10 cellular contexts compared by ENCODE assay signal in the genomic region with DNA sequence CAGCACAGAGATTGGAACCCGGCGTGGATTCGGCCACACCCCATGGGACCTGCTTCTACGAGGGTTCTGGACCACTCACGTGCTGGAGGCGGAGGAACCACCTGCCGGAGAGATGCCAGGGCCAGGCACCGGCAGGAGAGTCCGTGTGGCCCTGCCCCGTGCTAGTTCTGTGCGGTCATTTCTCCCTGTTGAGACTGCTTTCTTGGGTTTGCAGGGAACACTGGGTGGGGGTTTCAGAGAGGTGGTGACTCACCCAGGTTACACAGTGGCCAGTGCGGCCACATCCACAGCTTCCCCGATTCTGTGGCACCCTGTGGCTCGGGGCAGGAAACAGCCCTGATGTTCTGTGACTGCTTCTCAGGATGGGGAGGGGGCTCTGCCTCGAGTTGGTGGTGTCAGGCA. TPM values are rescaled to one million over a fixed set of nuclear protein-coding genes. Genes with fewer than 3 reads are reported as not detected.
A peak's percentile ranks its signal among the peaks of the same experiment; 100 is the strongest.
DNase-seq lines count a peak whose midpoint lies in the region; ATAC-seq and TF ChIP-seq lines count a peak whose summit lies in the region.
"Had no signal": no experiment of that assay in that cellular context is flagged by ENCODE, and none has a peak within 500 bp of the region (broad histone marks: within the 10 kb centered on the region; RNA-seq: fewer than 3 reads in every experiment).

No MANE protein-coding gene starts in this region.

- H3K4me1 ChIP-seq in SJSA1 (replicated peaks) (peaks cover 47% of the 10 kb centered on the region), fibroblast of lung (ENCODE audit: control insufficient read depth, extremely low read depth, insufficient read depth, low read length) (peaks cover 12% of the 10 kb centered on the region), stomach (peaks cover 38 to 50% (median 41%) of the 10 kb centered on the region in 4 donors)

- no peak overlapping the region for H3K9ac ChIP-seq in fibroblast of lung (ENCODE audit: insufficient read depth, low read length)
- H3K9ac ChIP-seq: KMS-11 had no signal

- H3K9me3 Mint-ChIP-seq in activated T-cell treated with anti-CD3 and anti-CD28 coated beads, Interleukin-2, amount 50 U/mL, for 72 hours: peaks cover 2 to 7% of the 10 kb centered on the region in 2 donors

- peaks cover 6 to 7% of the 10 kb centered on the region in 2 donors for H3K36me3 Mint-ChIP-seq in activated T-cell treated with anti-CD3 and anti-CD28 coated beads, Interleukin-2, amount 50 U/mL, for 72 hours (ENCODE audit: insufficient read depth in 2 of 2)

- no peaks in the 10 kb centered on the region for H4K20me1 ChIP-seq in fibroblast of lung (ENCODE audit: control insufficient read depth, extremely low read depth, insufficient read depth, low read length)

- intact Hi-C loops in stomach (cut with DNase I; ENCODE audit: low total_unique reads): no loop called here

- TF ChIP-seq CTCF in fibroblast of lung (conservative IDR thresholded peaks at IDR 0.05 in 1 of 2, IDR thresholded peaks at IDR 0.05 in 1 of 2; ENCODE audit: low read depth in 1 of 2, low read length in 2 of 2): no peak
- no peak for TF ChIP-seq CTCF in stomach (IDR thresholded peaks at IDR 0.05)

- peak; percentile 30 to 54 for DNase-seq in activated T-cell treated with anti-CD3 and anti-CD28 coated beads, Interleukin-2, amount 50 U/mL, for 72 hours
- no peak for DNase-seq in activated T-cell treated with anti-CD3 and anti-CD28 coated beads, Interleukin-2, amount 50 U/mL, for 48 hours
- DNase-seq in SJSA1 (ENCODE audit: low read depth in 1 of 2, low spot score in 2 of 2) (peak; percentile 73 to 84), fibroblast of lung (ENCODE audit: low read depth in 2 of 2) (peak; percentile 52 to 67), stomach (no peak), midbrain (lab: John Stamatoyannopoulos, UW) (no peak), COR-L47 (lab: John Stamatoyannopoulos, UW) (no peak), GM19238 (ENCODE audit: insufficient read length, low spot score) (no peak)

- H3K27me3 Mint-ChIP-seq in activated T-cell treated with anti-CD3 and anti-CD28 coated beads, Interleukin-2, amount 50 U/mL, for 72 hours (ENCODE audit: low read depth): peaks cover 6% of the 10 kb centered on the region

- H3K79me2 ChIP-seq in fibroblast of lung (ENCODE audit: control insufficient read depth, insufficient read depth, low read length): peaks cover 11% of the 10 kb centered on the region

- no peak overlapping the region for H3K27ac Mint-ChIP-seq in activated T-cell treated with anti-CD3 and anti-CD28 coated beads, Interleukin-2, amount 50 U/mL, for 72 hours

- 33 to 52% (median 42%) methylated on average over 11 to 15 of the region's 15 CpGs for WGBS in stomach, 5 donors

- no peak overlapping the region for H3K4me2 ChIP-seq in fibroblast of lung (ENCODE audit: extremely low read depth, insufficient read depth, low read length)
- H3K4me2 ChIP-seq: KMS-11 had no signal

- H3K4me1 Mint-ChIP-seq in activated T-cell treated with anti-CD3 and anti-CD28 coated beads, Interleukin-2, amount 50 U/mL, for 72 hours (ENCODE audit: low read depth): peaks cover 39% of the 10 kb centered on the region

- H2AFZ ChIP-seq in fibroblast of lung (ENCODE audit: low read length): no peak overlapping the region

- no peak for TF ChIP-seq EP300 in stomach (IDR thresholded peaks at IDR 0.05)

- H3K4me3 Mint-ChIP-seq in activated T-cell treated with anti-CD3 and anti-CD28 coated beads, Interleukin-2, amount 50 U/mL, for 72 hours: no peak overlapping the region

- H3K36me3 ChIP-seq in SJSA1 (peaks cover 9% of the 10 kb centered on the region), fibroblast of lung (ENCODE audit: control insufficient read depth, insufficient read depth, low read length) (no peaks in the 10 kb centered on the region), stomach (no peaks in the 10 kb centered on the region)
- H3K36me3 ChIP-seq: tibial nerve had no signal

- H3K27me3 ChIP-seq in SJSA1 (replicated peaks): no peaks in the 10 kb centered on the region
- no peaks in the 10 kb centered on the region for H3K27me3 ChIP-seq in fibroblast of lung (ENCODE audit: control insufficient read depth, insufficient read depth, low read length)
- peaks cover 0 to 36% (median 12%) of the 10 kb centered on the region in 3 donors for H3K27me3 ChIP-seq in stomach

- TF ChIP-seq POLR2A in stomach (IDR thresholded peaks at IDR 0.05): no peak

- peak; percentile 3 to 5 for ATAC-seq in activated T-cell treated with anti-CD3 and anti-CD28 coated beads, Interleukin-2, amount 50 U/mL, for 72 hours (replicated peaks in 1 of 2)

- H3K9me3 ChIP-seq in SJSA1 (replicated peaks) (peaks cover 2% of the 10 kb centered on the region; the same call in 1 of the 2 replicates), fibroblast of lung (ENCODE audit: control insufficient read depth, insufficient read depth, low read depth, low read length) (peaks cover 2% of the 10 kb centered on the region), stomach (peaks cover 0 to 6% (median 5%) of the 10 kb centered on the region in 4 donors)

- H3K27ac ChIP-seq in SJSA1 (peak overlapping the region; percentile 70), fibroblast of lung (ENCODE audit: insufficient read depth, low read length) (peak overlapping the region; percentile 45), stomach (peak overlapping the region in 4 of 5 donors; percentile 0 to 78 (median 68))
- H3K27ac ChIP-seq: KMS-11, tibial nerve had no signal

- no peak overlapping the region for H3K4me3 ChIP-seq in SJSA1
- no peak overlapping the region for H3K4me3 ChIP-seq in fibroblast of lung (replicated peaks in 1 of 4; ENCODE audit: control extremely low read depth in 1 of 4, insufficient read depth in 1 of 4, low read depth in 3 of 4, low read length in 4 of 4)
- H3K4me3 ChIP-seq in stomach: no peak overlapping the region
- H3K4me3 ChIP-seq: tibial nerve had no signal

RNA-seq across cellular contexts. Expression of a gene that starts 3.6 kb away (rescaled TPM):
- total RNA-seq in activated T-cell treated with anti-CD3 and anti-CD28 coated beads, Interleukin-2, amount 50 U/mL, for 72 hours: 10 to 100 TPM in 1 of 2 donors, 1 to 10 TPM in 1; 3.4 to 12.3 TPM
- 28.0 and 34.6 TPM in 2 replicates for total RNA-seq in SJSA1 (2014; rRNA removed; shearing (Covaris generic))
- total RNA-seq in fibroblast of lung (4.1 and 6.8 TPM in 2 replicates), stomach (10 to 100 TPM in 1 of 5 donors, 1 to 10 TPM in 1, not detected in 3; 3.1 to 34.2 TPM)
- polyA plus RNA-seq in fibroblast of lung (16.2 and 20.5 TPM in 2 replicates), stomach (10 to 100 TPM; 19.7 to 32.7 (median 25.5) TPM)
- polyA plus RNA-seq in fibroblast of lung (2012): 108 and 155 TPM in 2 replicates
- polyA minus RNA-seq in fibroblast of lung (ENCODE audit: low replicate concordance): 13.6 and 18.5 TPM in 2 replicates

RNA-seq across cellular contexts. Expression of a gene that starts 47.3 kb away (rescaled TPM):
- 1 to 10 TPM; 1.5 to 2.6 TPM for total RNA-seq in activated T-cell treated with anti-CD3 and anti-CD28 coated beads, Interleukin-2, amount 50 U/mL, for 72 hours
- total RNA-seq in SJSA1 (2014; rRNA removed; shearing (Covaris generic)): 15.0 and 23.4 TPM in 2 replicates
- 31.1 and 31.5 TPM in 2 replicates for total RNA-seq in fibroblast of lung
- 5.2 and 8.6 TPM in 2 replicates for polyA plus RNA-seq in fibroblast of lung
- 9.0 and 12.6 TPM in 2 replicates for polyA plus RNA-seq in fibroblast of lung (2012)
- 1.1 and 2.5 TPM in 2 replicates for polyA minus RNA-seq in fibroblast of lung (ENCODE audit: low replicate concordance)
- total RNA-seq in stomach: 10 to 100 TPM; 10.5 to 99.1 (median 14.2) TPM
- 10 to 100 TPM; 41.7 to 51.0 (median 42.9) TPM for polyA plus RNA-seq in stomach

RNA-seq across cellular contexts. Expression of a gene that starts 59.3 kb away (rescaled TPM):
- 100 to 1,000 TPM; 421 to 504 TPM for total RNA-seq in activated T-cell treated with anti-CD3 and anti-CD28 coated beads, Interleukin-2, amount 50 U/mL, for 72 hours
- 186 and 214 TPM in 2 replicates for total RNA-seq in SJSA1 (2014; rRNA removed; shearing (Covaris generic))
- total RNA-seq in fibroblast of lung (104 and 113 TPM in 2 replicates), stomach (100 to 1,000 TPM in 4 of 5 donors, 10 to 100 TPM in 1; 80.5 to 438 (median 181) TPM)
- polyA plus RNA-seq in fibroblast of lung (79.5 and 95.9 TPM in 2 replicates), stomach (10 to 100 TPM; 61.3 to 82.7 (median 77.5) TPM)
- polyA plus RNA-seq in fibroblast of lung (2012): 85.1 and 98.2 TPM in 2 replicates
- polyA minus RNA-seq in fibroblast of lung (ENCODE audit: low replicate concordance): 56.5 and 75.5 TPM in 2 replicates

Comparison
In these comparisons a context has a peak if more than half of its experiments do, and no peak if none do; other contexts are left out.
1. DNase-seq: peak in activated T-cell treated with anti-CD3 and anti-CD28 coated beads, Interleukin-2, amount 50 U/mL, for 72 hours (2 of 2), SJSA1 (2 of 2) and fibroblast of lung (2 of 2); none in activated T-cell treated with anti-CD3 and anti-CD28 coated beads, Interleukin-2, amount 50 U/mL, for 48 hours (0 of 2), stomach (single experiment), midbrain (single experiment), COR-L47 (single experiment) and GM19238 (single experiment).
2. Peak in every context shown above with its lines, with median percentiles within 50 percentile points of each other: H3K27ac ChIP-seq.